In genomic region chr18:61157451-61157850, GRCh38 we compare ENCODE assay signal across 32 cellular contexts.
DNase-seq lines count a peak whose midpoint lies in the region; FAIRE-seq and TF ChIP-seq lines count a peak whose summit lies in the region.
"Had no signal": no experiment of that assay in that cellular context is flagged by ENCODE, and none has a peak within 500 bp of the region (broad histone marks: within the 10 kb centered on the region; RNA-seq: fewer than 3 reads in every experiment).

No MANE protein-coding gene starts in this region.

- H4K8ac ChIP-seq in trophoblast cell (ENCODE audit: low read depth, low read length), result no peak overlapping the region

- H3K14ac ChIP-seq in trophoblast cell (ENCODE audit: low read length), result no peak overlapping the region

- no peak overlapping the region for H4K12ac ChIP-seq in trophoblast cell (ENCODE audit: low read depth, low read length)

- peak overlapping the region; percentile 22 for H2AK5ac ChIP-seq in trophoblast cell (ENCODE audit: low read length)

- no peaks in the 10 kb centered on the region for H3K36me3 ChIP-seq in trophoblast cell (ENCODE audit: control insufficient read depth in 1 of 2, insufficient read depth in 2 of 2, low read length in 2 of 2)
- H3K36me3 ChIP-seq: BE2C; BLaER1; BLaER1 treated with 17β-estradiol and CSF1 and Interleukin-3, amounts not matched to agents 10 nM and 100 nM had no signal

- intact Hi-C loops in head of caudate nucleus (cut with DNase I), result no loop called here
- intact Hi-C loops in lower leg skin (cut with DNase I; ENCODE audit: low total_unique reads), result no loop called here

- peak overlapping the region; percentile 64 for H2BK120ac ChIP-seq in trophoblast cell (ENCODE audit: insufficient read depth, low read length, poor library complexity)

- peak overlapping the region; percentile 69 for H2BK12ac ChIP-seq in trophoblast cell (ENCODE audit: low read length)

- no peak overlapping the region for H3K27ac ChIP-seq in trophoblast cell (ENCODE audit: low read depth, low read length)
- H3K27ac ChIP-seq: 22Rv1; A549; BLaER1; BLaER1 treated with 17β-estradiol and CSF1 and Interleukin-3, amounts not matched to agents 10 nM and 100 nM; C4-2B had no signal

- no peak overlapping the region for H3K23ac ChIP-seq in trophoblast cell (ENCODE audit: low read length)

- H2BK5ac ChIP-seq in trophoblast cell (ENCODE audit: low read depth, low read length, poor library complexity), result peak overlapping the region; percentile 61

- TF ChIP-seq POLR2A in lower leg skin (IDR thresholded peaks at IDR 0.05), result no peak

- no peak for TF ChIP-seq CTCF in D721Med (IDR thresholded peaks at IDR 0.05; ENCODE audit: insufficient read depth, missing control alignments)
- no peak for TF ChIP-seq CTCF in lower leg skin (IDR thresholded peaks at IDR 0.05)

- H3K4me1 ChIP-seq in trophoblast cell (ENCODE audit: control insufficient read depth in 1 of 2, insufficient read depth in 2 of 2, low read length in 2 of 2), result peaks cover 2 to 4% of the 10 kb centered on the region in 2 experiments
- H3K4me1 ChIP-seq: A549; BE2C; BLaER1; BLaER1 treated with 17β-estradiol and CSF1 and Interleukin-3, amounts not matched to agents 10 nM and 100 nM; Caco-2 had no signal

- H3K79me2 ChIP-seq in trophoblast cell (ENCODE audit: control insufficient read depth, insufficient read depth, low read length, poor library complexity), result no peaks in the 10 kb centered on the region

- peaks cover 17% of the 10 kb centered on the region for H3K79me1 ChIP-seq in trophoblast cell (ENCODE audit: low read length)

- H3K4me3 ChIP-seq in trophoblast cell (ENCODE audit: low read depth, low read length), result no peak overlapping the region
- no peak overlapping the region for H3K4me3 ChIP-seq in lower leg skin (ENCODE audit: low read depth, poor library complexity, severe bottlenecking)
- H3K4me3 ChIP-seq: A549; BLaER1; BLaER1 treated with 17β-estradiol and CSF1 and Interleukin-3, amounts not matched to agents 10 nM and 100 nM had no signal

- H3K27me3 ChIP-seq in trophoblast cell (ENCODE audit: insufficient read depth, low read length), result no peaks in the 10 kb centered on the region
- H3K27me3 ChIP-seq: BE2C; BLaER1; BLaER1 treated with 17β-estradiol and CSF1 and Interleukin-3, amounts not matched to agents 10 nM and 100 nM had no signal

- no peak overlapping the region for H3K4me2 ChIP-seq in trophoblast cell (ENCODE audit: low read length)
- H3K4me2 ChIP-seq: A549; BLaER1; BLaER1 treated with 17β-estradiol and CSF1 and Interleukin-3, amounts not matched to agents 10 nM and 100 nM had no signal

- no CpG with 5 or more reads among the region's 6 CpGs for WGBS in trophoblast cell (ENCODE audit: extremely low coverage, insufficient coverage, insufficient read length)
- WGBS in lower leg skin, 2 donors, result 92 to 94% methylated on average over 6 of the region's 6 CpGs

- no peak overlapping the region for H3K18ac ChIP-seq in trophoblast cell (ENCODE audit: low read length)

- peak; percentile 76 for FAIRE-seq in D721Med (lab: Jason Lieb, UNC)
- FAIRE-seq: A204.1, A549 had no signal

- DNase-seq in D721Med (ENCODE audit: insufficient read length, low spot score) (no peak), head of caudate nucleus (peak in 33 of 42 donors; percentile 9 to 78 (median 34)), trophoblast cell (no peak), lower leg skin (ENCODE audit: low spot score in 2 of 2) (no peak), A172 (ENCODE audit: low spot score) (no peak), GF-D8 (lab: John Stamatoyannopoulos, UW) (no peak)
- DNase-seq: 8988T; ACHN; AML-193; BE2C; C1 segment of cervical spinal cord; Caco-2; Calu3; CD4-positive, alpha-beta memory T cell; CD4-positive, alpha-beta T cell; CD4-positive, CD25-positive, alpha-beta regulatory T cell; CD8-positive, alpha-beta memory T cell; CD8-positive, alpha-beta T cell; COR-L47; DMS 273 treated with DMSO at 0.1 percent for 48 hours; DMS153; DMS53; DMS79; DMS79 treated with DMSO at 0.1 percent for 48 hours; DND-41; EL had no signal

- H3K9me3 ChIP-seq in trophoblast cell (ENCODE audit: insufficient read depth, low read depth, low read length), result no peaks in the 10 kb centered on the region
- H3K9me3 ChIP-seq: A549; BE2C; BLaER1; BLaER1 treated with 17β-estradiol and CSF1 and Interleukin-3, amounts not matched to agents 10 nM and 100 nM; Caco-2 had no signal

- H2AFZ ChIP-seq in trophoblast cell (ENCODE audit: insufficient read depth, low read length, poor library complexity), result no peak overlapping the region

- H4K91ac ChIP-seq in trophoblast cell (ENCODE audit: low read depth, low read length), result peak overlapping the region; percentile 45

- no peak overlapping the region for H3K9ac ChIP-seq in trophoblast cell (ENCODE audit: low read length)
- H3K9ac ChIP-seq: BLaER1; BLaER1 treated with 17β-estradiol and CSF1 and Interleukin-3, amounts not matched to agents 10 nM and 100 nM had no signal

- no peak overlapping the region for H3K4ac ChIP-seq in trophoblast cell (ENCODE audit: low read depth, low read length)

Comparison
In these comparisons a context has a peak if more than half of its experiments do, and no peak if none do; other contexts are left out.
1. DNase-seq: peak in head of caudate nucleus (33 of 42); none in D721Med (single experiment), trophoblast cell (0 of 2), lower leg skin (0 of 2), A172 (single experiment) and GF-D8 (single experiment).